ENCODE assay signal across 14 cellular contexts in the genomic region with DNA sequence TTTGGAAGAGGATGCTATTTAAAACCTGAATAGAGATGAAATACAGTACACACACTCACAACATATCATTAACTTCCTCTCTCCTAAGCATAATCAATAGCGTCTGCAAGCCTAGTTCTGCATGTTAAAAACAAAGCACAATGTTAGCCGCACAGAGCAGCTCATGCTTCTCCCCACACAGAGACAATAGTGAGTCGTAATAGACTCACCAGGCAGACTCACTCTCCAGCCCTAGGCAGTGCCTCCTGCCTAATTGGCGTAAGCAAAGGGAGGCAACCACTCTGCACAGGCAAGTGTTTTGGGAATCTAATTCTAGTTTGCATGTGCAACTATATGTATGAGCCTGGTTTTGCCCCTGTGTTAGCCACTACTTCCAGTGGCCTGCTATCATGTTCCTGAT. TPM values are rescaled to one million over a fixed set of nuclear protein-coding genes. Genes with fewer than 3 reads are reported as not detected.
DNase-seq lines count a peak whose midpoint lies in the region; ATAC-seq and TF ChIP-seq lines count a peak whose summit lies in the region.
"Had no signal": no experiment of that assay in that cellular context is flagged by ENCODE, and none has a peak within 500 bp of the region (broad histone marks: within the 10 kb centered on the region; RNA-seq: fewer than 3 reads in every experiment).

No MANE protein-coding gene starts in this region.

- 82 to 90% (median 86%) methylated on average over 4 of the region's 4 CpGs for WGBS in stomach, 5 donors

- H4K20me1 ChIP-seq in PC-3 (ENCODE audit: low read length): no peaks in the 10 kb centered on the region

- H3K79me2 ChIP-seq in PC-3 (ENCODE audit: low read length): no peaks in the 10 kb centered on the region

- CTCF ChIA-PET in BJ (lab: Yijun Ruan, JAX): interaction anchor here (0.6 kb wide), 1 partner anchor 888 kb away, joined by 3 read pairs; no protein-coding TSS in a partner anchor
- CTCF ChIA-PET in PC-3 (lab: Charles Lee): no interaction called here

- H3F3A ChIP-seq in PC-3 (ENCODE audit: low read length, unreplicated experiment): no peaks in the 10 kb centered on the region

- H3K9me3 ChIP-seq in PC-3 (ENCODE audit: low read length) (no peaks in the 10 kb centered on the region), left ventricle myocardium inferior (replicated peaks) (no peaks in the 10 kb centered on the region), stomach (no peaks in the 10 kb centered on the region)
- H3K9me3 ChIP-seq: tibial nerve had no signal

- H3K9ac ChIP-seq in PC-3 (ENCODE audit: low read length): no peak overlapping the region

- TF ChIP-seq POLR2A in stomach (IDR thresholded peaks at IDR 0.05): no peak

- peak; percentile 19 for DNase-seq in BJ (ENCODE audit: low read depth)
- peak; percentile 65 for DNase-seq in HS-5 (ENCODE audit: low read depth)
- DNase-seq in PC-3: peak; percentile 54
- peak; percentile 70 for DNase-seq in fibroblast of the aortic adventitia (ENCODE audit: low read depth)
- DNase-seq in left ventricle myocardium inferior: no peak
- no peak for DNase-seq in stomach
- DNase-seq: activated CD8-positive, alpha-beta memory T cell treated with anti-CD3 and anti-CD28 coated beads for 24 hours; DND-41; naive B cell; Right ventricle myocardium superior had no signal

- H3K27me3 ChIP-seq in BJ (ENCODE audit: control insufficient read depth, insufficient read depth, low read length): peaks cover 4% of the 10 kb centered on the region
- H3K27me3 ChIP-seq in PC-3 (ENCODE audit: low read length): no peaks in the 10 kb centered on the region
- H3K27me3 ChIP-seq in left ventricle myocardium inferior (ENCODE audit: low read depth): no peaks in the 10 kb centered on the region
- H3K27me3 ChIP-seq in stomach: no peaks in the 10 kb centered on the region
- H3K27me3 ChIP-seq: cardiac muscle cell, tibial nerve had no signal

- H3K4me2 ChIP-seq in PC-3 (ENCODE audit: low read length): no peak overlapping the region

- TF ChIP-seq CTCF in BJ (IDR thresholded peaks at IDR 0.05; ENCODE audit: insufficient read depth, low read depth, low read length) (no peak), PC-3 (conservative IDR thresholded peaks at IDR 0.05; ENCODE audit: low read depth, low read length) (no peak), fibroblast of the aortic adventitia (IDR thresholded peaks at IDR 0.05; ENCODE audit: insufficient read depth, low read length) (no peak), left ventricle myocardium inferior (IDR thresholded peaks at IDR 0.05; ENCODE audit: borderline replicate concordance) (no peak), stomach (IDR thresholded peaks at IDR 0.05) (no peak)

- intact Hi-C loops in PC-3 (cut with micrococcal nuclease) (no loop called here), left ventricle myocardium inferior (cut with micrococcal nuclease) (no loop called here), stomach (cut with DNase I; ENCODE audit: low total_unique reads) (no loop called here)

- ATAC-seq in PC-3 (peak; percentile 95), GM18520 (IDR thresholded peaks at IDR 0.05; ENCODE audit: unreplicated experiment) (no peak), GM21367 (IDR thresholded peaks at IDR 0.05; ENCODE audit: unreplicated experiment) (no peak)

- no peak overlapping the region for H2AFZ ChIP-seq in PC-3 (ENCODE audit: low read length)

- H3K27ac ChIP-seq in PC-3 (ENCODE audit: low read length) (no peak overlapping the region), left ventricle myocardium inferior (replicated peaks) (no peak overlapping the region), stomach (no peak overlapping the region)
- H3K27ac ChIP-seq: cardiac muscle cell, tibial nerve had no signal

- POLR2A ChIA-PET in BJ (lab: Charles Lee): no interaction called here
- POLR2A ChIA-PET in PC-3 (lab: Charles Lee; ENCODE audit: unreplicated experiment): no interaction called here

- no peaks in the 10 kb centered on the region for H3K9me2 ChIP-seq in PC-3 (replicated peaks; ENCODE audit: low read length)

- no peaks in the 10 kb centered on the region for H3K36me3 ChIP-seq in BJ (ENCODE audit: control insufficient read depth, insufficient read depth, low read length)
- no peaks in the 10 kb centered on the region for H3K36me3 ChIP-seq in PC-3 (ENCODE audit: low read depth, low read length)
- no peaks in the 10 kb centered on the region for H3K36me3 ChIP-seq in left ventricle myocardium inferior
- no peaks in the 10 kb centered on the region for H3K36me3 ChIP-seq in stomach
- H3K36me3 ChIP-seq: cardiac muscle cell, tibial nerve had no signal

- H3K4me3 ChIP-seq in BJ (ENCODE audit: low read depth, low read length) (no peak overlapping the region), PC-3 (ENCODE audit: low read length) (no peak overlapping the region), fibroblast of the aortic adventitia (ENCODE audit: low read depth, low read length) (no peak overlapping the region), left ventricle myocardium inferior (no peak overlapping the region), stomach (no peak overlapping the region)
- H3K4me3 ChIP-seq: cardiac muscle cell, tibial nerve had no signal

- H3K4me1 ChIP-seq in PC-3 (ENCODE audit: insufficient read depth, low read length) (peaks cover 11% of the 10 kb centered on the region; the same call in 1 of the 2 replicates), left ventricle myocardium inferior (no peaks in the 10 kb centered on the region), stomach (no peaks in the 10 kb centered on the region)
- H3K4me1 ChIP-seq: tibial nerve had no signal

- TF ChIP-seq EP300 in stomach (IDR thresholded peaks at IDR 0.05): no peak

- no TSS peak for BruUV-seq in PC-3 (replicated peaks; lab: Mats Ljungman, UMichigan)

RNA-seq across cellular contexts. Expression of gene ARID1B, which starts 45.7 kb away (rescaled TPM):
- polyA plus RNA-seq in BJ (2011; rRNA removed): 14.1 and 17.0 TPM in 2 replicates
- 102 and 103 TPM in 2 replicates for polyA minus RNA-seq in BJ (2011; rRNA and poly(A)+ RNA removed)
- total RNA-seq in PC-3 (2014; rRNA removed): 24.1 and 24.2 TPM in 2 replicates
- total RNA-seq in fibroblast of the aortic adventitia (ENCODE audit: low replicate concordance): 47.7 and 55.9 TPM in 2 replicates
- 43.4 TPM for total RNA-seq in left ventricle myocardium inferior
- total RNA-seq in stomach: 100 to 1,000 TPM in 3 of 5 donors, 10 to 100 TPM in 2; 31.3 to 183 (median 142) TPM
- polyA plus RNA-seq in stomach: 1 to 10 TPM; 8.8 to 9.2 (median 9.0) TPM

Comparison
In these comparisons a context has a peak if more than half of its experiments do, and no peak if none do; other contexts are left out.
1. DNase-seq: peak in BJ (single experiment), HS-5 (single experiment), PC-3 (single experiment) and fibroblast of the aortic adventitia (single experiment); none in left ventricle myocardium inferior (single experiment) and stomach (single experiment).